1 cellular context compared by ENCODE assay signal in genomic region chr2:226548706-226549105, GRCh38.
TF ChIP-seq lines count a peak whose summit lies in the region.

No MANE protein-coding gene starts in this region.

TF ChIP-seq in SK-N-SH, 30 proteins besides CTCF, POLR2A, EP300 and RAD21 (continued from another document):
- no peak for TF ChIP-seq MXI1 (IDR thresholded peaks at IDR 0.05; ENCODE audit: low read depth, low read length)
- TF ChIP-seq NRF1 (IDR thresholded peaks at IDR 0.05; ENCODE audit: low read depth, low read length) = no peak
- TF ChIP-seq SMC3 (IDR thresholded peaks at IDR 0.05; ENCODE audit: low read depth, low read length) = no peak
- no peak for TF ChIP-seq EZH2phosphoT487 (IDR thresholded peaks at IDR 0.05; ENCODE audit: borderline replicate concordance, low read depth)
- no peak for TF ChIP-seq JUND (IDR thresholded peaks at IDR 0.05)
- TF ChIP-seq TCF12 (IDR thresholded peaks at IDR 0.05) = peak; percentile 31; the same call in 1 of the 2 replicates
- TF ChIP-seq TEAD4 (IDR thresholded peaks at IDR 0.05; ENCODE audit: borderline replicate concordance, insufficient read depth) = 0 out of 2 replicates have a peak, but pooled peaks have one; percentile 28
- no peak for TF ChIP-seq SIN3A (IDR thresholded peaks at IDR 0.05; ENCODE audit: borderline replicate concordance, low read depth, low read length)
- no peak for TF ChIP-seq USF2 (IDR thresholded peaks at IDR 0.05; ENCODE audit: borderline replicate concordance, low read depth, low read length)
